25 cellular contexts compared by ENCODE assay signal in the genomic region with DNA sequence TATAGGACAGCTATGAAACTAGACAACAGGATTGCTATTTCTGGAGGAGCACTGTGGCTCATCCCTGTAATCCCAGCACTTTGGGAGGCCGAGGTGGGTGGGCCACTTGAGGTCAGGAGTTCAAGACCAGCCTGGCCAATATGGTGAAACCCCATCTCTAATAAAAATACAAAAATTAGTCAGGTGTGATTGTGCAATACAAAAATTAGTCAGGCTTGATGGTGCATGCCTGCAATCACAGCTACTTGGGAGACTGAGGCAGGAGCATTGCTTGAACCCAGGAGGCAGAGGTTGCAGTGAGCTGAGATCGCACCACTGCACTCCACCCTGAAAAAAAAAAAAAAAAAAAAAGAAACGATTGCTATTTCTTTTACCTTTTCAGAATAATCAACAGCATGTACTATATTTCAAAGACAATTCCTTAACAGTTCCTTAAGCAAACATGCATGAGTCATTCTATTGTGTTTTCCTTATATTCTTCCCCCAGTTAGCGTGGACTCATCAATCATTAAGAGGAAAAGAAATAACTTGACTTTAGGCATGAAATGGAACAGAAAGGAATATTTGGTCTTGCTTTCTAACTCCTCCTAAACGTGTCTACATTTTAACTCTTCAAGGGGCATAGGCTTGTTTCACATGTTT.
"Had no signal": no experiment of that assay in that cellular context is flagged by ENCODE, and none has a peak within 500 bp of the region (broad histone marks: within the 10 kb centered on the region; RNA-seq: fewer than 3 reads in every experiment).

No MANE protein-coding gene starts in this region.

- H3K9me3 Mint-ChIP-seq: dendritic cell treated with granulocyte-macrophage colony-stimulating factor and Interleukin-4, amounts not matched to agents 40 ng/mL and 50 ng/mL, for 4 days had no signal

- H3K9me3 ChIP-seq: ascending aorta, mucosa of descending colon, right atrium auricular region, tibial artery had no signal

- H3K4me3 Mint-ChIP-seq: activated naive CD4-positive, alpha-beta T cell treated with anti-CD3 and anti-CD28 coated beads, Interleukin-2, amount 50 U/mL, for 24 hours; activated T-cell treated with anti-CD3 and anti-CD28 coated beads, Interleukin-2, amount 50 U/mL, for 72 hours; dendritic cell treated with granulocyte-macrophage colony-stimulating factor and Interleukin-4, amounts not matched to agents 40 ng/mL and 50 ng/mL, for 4 days; naive B cell; neural progenitor cell had no signal

- DNase-seq: activated CD4-positive, alpha-beta T cell treated with anti-CD3 and anti-CD28 coated beads, Interleukin-2, amount 50 U/mL, for 1 hour; activated CD4-positive, CD25-positive, alpha-beta regulatory T cell treated with anti-CD3 and anti-CD28 coated beads, Interleukin-2, amount 50 U/mL, for 72 hours; activated CD8-positive, alpha-beta memory T cell treated with anti-CD3 and anti-CD28 coated beads for 24 hours; activated CD8-positive, alpha-beta memory T cell treated with anti-CD3 and anti-CD28 coated beads, Interleukin-2, amount 50 U/mL, for 48 hours; activated gamma-delta T cell; activated T-cell treated with anti-CD3 and anti-CD28 coated beads, Interleukin-2, amount 50 U/mL, for 72 hours; effector CD8-positive, alpha-beta T cell; foreskin melanocyte; left ventricle myocardium inferior; mesenchymal stem cell; mucosa of descending colon; naive B cell; stimulated activated CD4-positive, alpha-beta T cell treated with anti-CD3 and anti-CD28 coated beads, Interleukin-2, amount 100 ng/mL, for 24 hours; stimulated activated naive CD8-positive, alpha-beta T cell treated with anti-CD3 and anti-CD28 coated beads, Interleukin-15, Interleukin-2, amounts not matched to agents 100 U/mL and 50 U/mL, for 24 hours; substantia nigra; T-helper 2 cell; tibial artery had no signal

- ATAC-seq: activated T-cell treated with anti-CD3 and anti-CD28 coated beads, Interleukin-2, amount 50 U/mL, for 72 hours; mucosa of descending colon; stimulated activated naive CD8-positive, alpha-beta T cell treated with anti-CD3 and anti-CD28 coated beads, Interleukin-15, Interleukin-2, amounts not matched to agents 100 U/mL and 50 U/mL, for 24 hours had no signal

- H3K27ac Mint-ChIP-seq: activated naive CD4-positive, alpha-beta T cell treated with anti-CD3 and anti-CD28 coated beads, Interleukin-2, amount 50 U/mL, for 24 hours; activated T-cell treated with anti-CD3 and anti-CD28 coated beads, Interleukin-2, amount 50 U/mL, for 72 hours; dendritic cell treated with granulocyte-macrophage colony-stimulating factor and Interleukin-4, amounts not matched to agents 40 ng/mL and 50 ng/mL, for 4 days; naive B cell; neural progenitor cell; progenitor cell of endocrine pancreas had no signal

- H3K4me1 ChIP-seq: ascending aorta, left ventricle myocardium inferior, right atrium auricular region, tibial artery had no signal

- H3K36me3 Mint-ChIP-seq: activated naive CD4-positive, alpha-beta T cell treated with anti-CD3 and anti-CD28 coated beads, Interleukin-2, amount 50 U/mL, for 24 hours; naive B cell; neural progenitor cell had no signal

- H2AFZ ChIP-seq: neural progenitor cell had no signal

- H3K27ac ChIP-seq: ascending aorta, left ventricle myocardium inferior, neural progenitor cell, right atrium auricular region, tibial artery, VCaP had no signal

- H3K27me3 Mint-ChIP-seq: activated naive CD4-positive, alpha-beta T cell treated with anti-CD3 and anti-CD28 coated beads, Interleukin-2, amount 50 U/mL, for 24 hours; dendritic cell treated with granulocyte-macrophage colony-stimulating factor and Interleukin-4, amounts not matched to agents 40 ng/mL and 50 ng/mL, for 4 days; naive B cell; progenitor cell of endocrine pancreas had no signal

- H3K4me3 ChIP-seq: ascending aorta, left ventricle myocardium inferior, mucosa of descending colon, neural progenitor cell, right atrium auricular region, tibial artery had no signal

- H3K36me3 ChIP-seq: ascending aorta, left ventricle myocardium inferior, neural progenitor cell, right atrium auricular region, tibial artery had no signal

- FAIRE-seq: keratinocyte had no signal

- H3K4me1 Mint-ChIP-seq: activated naive CD4-positive, alpha-beta T cell treated with anti-CD3 and anti-CD28 coated beads, Interleukin-2, amount 50 U/mL, for 24 hours had no signal

- H3K4me2 ChIP-seq: neural progenitor cell had no signal

- H3K9ac ChIP-seq: neural progenitor cell had no signal

- H3K27me3 ChIP-seq: ascending aorta, neural progenitor cell, right atrium auricular region, tibial artery had no signal
